ENCODE assay signal across 8 cellular contexts in genomic region chr4:75939890-75940691, GRCh38. TPM values are rescaled to one million over a fixed set of nuclear protein-coding genes. Genes with fewer than 3 reads are reported as not detected.
DNase-seq lines count a peak whose midpoint lies in the region; ATAC-seq lines count a peak whose summit lies in the region.

No MANE protein-coding gene starts in this region.

- peak overlapping the region; percentile 70 to 99 (median 96) for H3K27ac Mint-ChIP-seq in naive thymus-derived CD8-positive, alpha-beta T cell

- H3K36me3 Mint-ChIP-seq in naive thymus-derived CD8-positive, alpha-beta T cell: peaks cover 0 to 25% (median 8%) of the 10 kb centered on the region in 3 donors

- H3K4me3 Mint-ChIP-seq in naive thymus-derived CD8-positive, alpha-beta T cell: peak overlapping the region; percentile 94 to 99 (median 97)

- H3K4me1 Mint-ChIP-seq in naive thymus-derived CD8-positive, alpha-beta T cell: peaks cover 6 to 30% (median 24%) of the 10 kb centered on the region in 4 donors

- H3K27me3 Mint-ChIP-seq in naive thymus-derived CD8-positive, alpha-beta T cell: no peaks in the 10 kb centered on the region

- ATAC-seq in GM18861 (IDR thresholded peaks at IDR 0.05; ENCODE audit: unreplicated experiment): peak; percentile 39
- ATAC-seq in HG03095 (IDR thresholded peaks at IDR 0.05; ENCODE audit: unreplicated experiment): peak; percentile 61
- ATAC-seq in naive thymus-derived CD8-positive, alpha-beta T cell: peak; percentile 61 to 64

- no peaks in the 10 kb centered on the region for H3K9me3 Mint-ChIP-seq in naive thymus-derived CD8-positive, alpha-beta T cell

- POLR2A ChIA-PET in naive thymus-derived CD8-positive, alpha-beta T cell (lab: Charles Lee): interaction anchor here (0.6 to 2.9 kb wide), 16 partner anchors 8 to 1922 kb away, joined by 3 to 30 read pairs (median 5); partner anchors contain the start of genes MRPL1, NUP54, RCHY1 and SDAD1

- DNase-seq in AG20443 (ENCODE audit: low spot score) (peak; percentile 89), OCI-M1 (lab: John Stamatoyannopoulos, UW) (peak; percentile 80), activated T-helper 1 cell treated with Interleukin-2 at 50 U/mL for 16 hours (ENCODE audit: low read depth) (peak; percentile 57), fibroblast of gingiva (ENCODE audit: low read depth) (peak; percentile 37)
- peak; percentile 48 to 84 (median 64) for DNase-seq in naive thymus-derived CD8-positive, alpha-beta T cell
- peak; percentile 49 to 82 (median 74) for DNase-seq in stimulated activated naive CD4-positive, alpha-beta T cell (lab: John Stamatoyannopoulos, UW)

RNA-seq across cellular contexts. Expression of gene NAAA, which starts 0.7 kb away (rescaled TPM):
- 10 to 100 TPM; 81.0 to 82.4 TPM for total RNA-seq in naive thymus-derived CD8-positive, alpha-beta T cell
- 10 to 100 TPM; 63.1 to 87.9 (median 63.4) TPM for polyA plus RNA-seq in naive thymus-derived CD8-positive, alpha-beta T cell

RNA-seq across cellular contexts. Expression of gene PPEF2, which starts 37.8 kb away (rescaled TPM):
- 1 to 10 TPM; 1.6 to 1.8 TPM for total RNA-seq in naive thymus-derived CD8-positive, alpha-beta T cell
- not detected for polyA plus RNA-seq in naive thymus-derived CD8-positive, alpha-beta T cell

RNA-seq across cellular contexts. Expression of gene SDAD1, which starts 50.7 kb away (rescaled TPM):
- 10 to 100 TPM; 55.5 to 66.0 TPM for total RNA-seq in naive thymus-derived CD8-positive, alpha-beta T cell
- 10 to 100 TPM; 71.7 to 91.9 (median 78.3) TPM for polyA plus RNA-seq in naive thymus-derived CD8-positive, alpha-beta T cell

Comparison
In these comparisons a context has a peak if more than half of its experiments do, and no peak if none do; other contexts are left out.
1. Peak in every context shown above with its lines: DNase-seq and ATAC-seq.
2. DNase-seq: peak in every context shown above with its lines; median percentile 89 in AG20443; 80 in OCI-M1; 74 in stimulated activated naive CD4-positive, alpha-beta T cell; 64 in naive thymus-derived CD8-positive, alpha-beta T cell; 57 in activated T-helper 1 cell treated with Interleukin-2 at 50 U/mL for 16 hours; 37 in fibroblast of gingiva.